ENCODE assay signal across 16 cellular contexts in the genomic region with DNA sequence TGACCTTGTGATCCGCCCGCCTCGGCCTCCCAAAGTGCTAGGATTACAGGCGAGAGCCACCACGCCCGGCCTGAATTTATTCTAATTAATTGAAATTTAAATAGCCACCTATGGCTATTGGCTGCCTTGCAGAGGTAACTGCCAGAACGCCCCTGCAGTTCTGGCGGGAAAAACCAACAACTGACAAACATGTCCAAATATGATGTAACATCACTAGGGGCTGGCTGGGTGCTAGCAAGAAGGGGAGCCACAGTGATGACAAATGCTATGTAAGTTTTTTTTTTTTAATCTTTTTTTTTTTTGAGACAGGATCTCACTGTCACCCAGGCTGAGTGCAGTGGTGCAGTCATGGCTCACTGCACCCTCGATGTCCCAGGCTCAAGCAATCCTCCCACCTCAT.
"Had no signal": no experiment of that assay in that cellular context is flagged by ENCODE, and none has a peak within 500 bp of the region (broad histone marks: within the 10 kb centered on the region; RNA-seq: fewer than 3 reads in every experiment).

No MANE protein-coding gene starts in this region.

- H3K9me3 ChIP-seq: pancreas had no signal

- ATAC-seq: esophagus mucosa, heart right ventricle, pancreas, right cardiac atrium had no signal

- H3K4me3 Mint-ChIP-seq: nephron had no signal

- H3K27me3 Mint-ChIP-seq: naive B cell, progenitor cell of endocrine pancreas had no signal

- H3K4me1 ChIP-seq: heart right ventricle, pancreas had no signal

- H3K4me3 ChIP-seq: heart right ventricle, pancreas had no signal

- H3K27me3 ChIP-seq: heart right ventricle, pancreas had no signal

- H3K27ac ChIP-seq: heart right ventricle, pancreas had no signal

- H3K36me3 ChIP-seq: pancreas had no signal

- DNase-seq: effector CD8-positive, alpha-beta T cell; heart right ventricle; hypothalamus; kidney glomerular epithelial cell; mesendoderm; naive B cell; occipital lobe; pancreas; right cardiac atrium; small intestine; stimulated activated CD4-positive, alpha-beta T cell treated with anti-CD3 and anti-CD28 coated beads, Interleukin-2, amount 100 ng/mL, for 48 hours; stimulated activated naive CD4-positive, alpha-beta T cell treated with Interleukin-2 at 50 U/mL for 16 hours; trophoblast cell had no signal

- H3K27ac Mint-ChIP-seq: nephron, progenitor cell of endocrine pancreas had no signal
